Comparison of ENCODE assay signal across 7 cellular contexts in the genomic region with DNA sequence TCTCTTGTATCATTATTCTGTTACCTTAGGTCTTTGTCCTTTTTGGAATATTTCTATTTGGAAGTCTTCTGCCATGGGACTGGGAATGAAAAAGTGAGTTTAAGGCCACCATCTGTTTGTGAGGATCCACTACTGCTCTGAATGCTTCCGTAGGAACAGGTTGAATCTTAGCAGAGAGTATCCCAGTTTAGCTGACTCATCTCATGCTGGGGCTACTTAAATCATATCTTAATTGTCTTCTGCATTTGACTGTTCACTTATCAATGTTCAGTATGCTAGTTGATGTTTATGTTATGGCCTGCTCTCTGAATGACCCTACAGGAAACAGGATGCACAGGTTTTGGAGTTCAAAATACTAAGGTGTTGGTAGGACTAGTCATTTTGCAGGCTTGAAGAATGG. TPM values are rescaled to one million over a fixed set of nuclear protein-coding genes. Genes with fewer than 3 reads are reported as not detected.
"Had no signal": no experiment of that assay in that cellular context is flagged by ENCODE, and none has a peak within 500 bp of the region (broad histone marks: within the 10 kb centered on the region; RNA-seq: fewer than 3 reads in every experiment).

No MANE protein-coding gene starts in this region.

- FAIRE-seq: GM12878, GM12891, GM12892, GM18507, GM19239 had no signal

- ATAC-seq: GM12878 had no signal

- H3K4me3 ChIP-seq: GM12878 had no signal

- DNase-seq: GDM1, GF-D8 had no signal

RNA-seq across cellular contexts. Expression of gene OR52I2, which starts 1.4 kb away (rescaled TPM):
- total RNA-seq: GM12878 had no signal

RNA-seq across cellular contexts. Expression of gene OR52I1, which starts 13.7 kb away (rescaled TPM):
- total RNA-seq: GM12878 had no signal
- polyA plus RNA-seq: GM12878 had no signal

RNA-seq across cellular contexts. Expression of gene OR52M1, which starts 35.1 kb away (rescaled TPM):
- total RNA-seq: GM12878 had no signal
- polyA plus RNA-seq: GM12878 had no signal

RNA-seq across cellular contexts. Expression of gene OR51D1, which starts 57.2 kb away (rescaled TPM):
- polyA plus RNA-seq: GM12878 had no signal
